Comparison of ENCODE assay signal across 20 cellular contexts in the genomic region with DNA sequence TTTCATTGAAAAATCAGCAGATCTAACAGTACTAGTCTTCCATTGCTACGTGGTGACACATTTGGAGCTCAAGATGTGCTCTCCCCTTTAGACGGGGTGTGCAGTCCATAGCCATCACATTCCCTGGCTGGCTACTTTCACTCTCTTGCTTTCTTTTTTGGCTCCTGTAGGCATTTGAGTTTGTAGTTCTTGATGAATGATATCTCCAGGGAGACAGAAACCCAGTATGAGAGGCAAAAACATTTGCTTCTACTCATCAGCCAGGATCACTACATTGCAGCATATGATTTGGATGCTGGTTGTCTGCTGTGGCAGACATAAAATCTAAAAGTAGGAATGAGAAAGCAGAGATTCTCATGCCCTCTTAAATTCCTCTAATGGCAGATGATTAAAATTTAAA.
"Had no signal": no experiment of that assay in that cellular context is flagged by ENCODE, and none has a peak within 500 bp of the region (broad histone marks: within the 10 kb centered on the region; RNA-seq: fewer than 3 reads in every experiment).

No MANE protein-coding gene starts in this region.

- H3K27ac ChIP-seq: coronary artery, pancreas, right lobe of liver, thoracic aorta, upper lobe of left lung had no signal

- H3K4me3 ChIP-seq: coronary artery, lung, pancreas, right lobe of liver, smooth muscle cell, thoracic aorta, upper lobe of left lung had no signal

- ATAC-seq: activated CD4-positive, CD25-positive, alpha-beta regulatory T cell treated with anti-CD3 and anti-CD28 coated beads, Interleukin-2, amount 50 U/mL, for 24 hours; activated naive CD8-positive, alpha-beta T cell treated with anti-CD3 and anti-CD28 coated beads, Interleukin-2, amount 50 U/mL, for 24 hours; left lobe of liver; pancreas; right lobe of liver had no signal

- H3K36me3 ChIP-seq: pancreas, right lobe of liver, thoracic aorta, upper lobe of left lung had no signal

- H3K4me1 Mint-ChIP-seq: activated naive CD4-positive, alpha-beta T cell treated with anti-CD3 and anti-CD28 coated beads, Interleukin-2, amount 10 ng/mL, durations not matched to agents 7 days and 5 days; activated naive CD8-positive, alpha-beta T cell treated with anti-CD3 and anti-CD28 coated beads, Interleukin-2, amount 50 U/mL, for 24 hours; naive B cell had no signal

- H3K27ac Mint-ChIP-seq: activated naive CD4-positive, alpha-beta T cell treated with anti-CD3 and anti-CD28 coated beads, Interleukin-2, amount 10 ng/mL, durations not matched to agents 7 days and 5 days; activated naive CD8-positive, alpha-beta T cell treated with anti-CD3 and anti-CD28 coated beads, Interleukin-2, amount 50 U/mL, for 24 hours; naive B cell had no signal

- H3K27me3 ChIP-seq: pancreas, right lobe of liver, upper lobe of left lung had no signal

- DNase-seq: activated CD4-positive, alpha-beta T cell treated with anti-CD3 and anti-CD28 coated beads, Interleukin-2, amount 50 U/mL, for 1 hour; activated CD8-positive, alpha-beta memory T cell treated with anti-CD3 and anti-CD28 coated beads, Interleukin-2, amount 50 U/mL, for 4 hours; activated effector memory CD4-positive, alpha-beta T cell treated with Interleukin-2 at 50 U/mL for 16 hours; activated naive CD4-positive, alpha-beta T cell treated with anti-CD3 and anti-CD28 coated beads, Interleukin-2, amount 10 ng/mL, durations not matched to agents 7 days and 5 days; activated naive CD8-positive, alpha-beta T cell treated with anti-CD3 and anti-CD28 coated beads, Interleukin-2, amount 50 U/mL, for 24 hours; activated T-cell treated with anti-CD3 and anti-CD28 coated beads, Interleukin-2, amount 50 U/mL, for 48 hours; aorta; erythroblast; naive B cell; pancreas; right lobe of liver; stimulated activated CD4-positive, alpha-beta T cell treated with anti-CD3 and anti-CD28 coated beads, Interleukin-4, amount 100 ng/mL, for 1 hour; T1000; upper lobe of left lung had no signal

- H3K4me2 ChIP-seq: smooth muscle cell had no signal

- H3K9me3 Mint-ChIP-seq: activated naive CD4-positive, alpha-beta T cell treated with anti-CD3 and anti-CD28 coated beads, Interleukin-2, amount 10 ng/mL, durations not matched to agents 7 days and 5 days; activated naive CD8-positive, alpha-beta T cell treated with anti-CD3 and anti-CD28 coated beads, Interleukin-2, amount 50 U/mL, for 24 hours had no signal

- H3K4me1 ChIP-seq: pancreas, right lobe of liver, upper lobe of left lung had no signal

- H3K4me3 Mint-ChIP-seq: activated naive CD4-positive, alpha-beta T cell treated with anti-CD3 and anti-CD28 coated beads, Interleukin-2, amount 10 ng/mL, durations not matched to agents 7 days and 5 days; activated naive CD8-positive, alpha-beta T cell treated with anti-CD3 and anti-CD28 coated beads, Interleukin-2, amount 50 U/mL, for 24 hours; naive B cell had no signal

- H3K9me3 ChIP-seq: pancreas, right lobe of liver, thoracic aorta, upper lobe of left lung had no signal

- H3K27me3 Mint-ChIP-seq: activated naive CD4-positive, alpha-beta T cell treated with anti-CD3 and anti-CD28 coated beads, Interleukin-2, amount 10 ng/mL, durations not matched to agents 7 days and 5 days; activated naive CD8-positive, alpha-beta T cell treated with anti-CD3 and anti-CD28 coated beads, Interleukin-2, amount 50 U/mL, for 24 hours; naive B cell had no signal

- H3K36me3 Mint-ChIP-seq: activated naive CD4-positive, alpha-beta T cell treated with anti-CD3 and anti-CD28 coated beads, Interleukin-2, amount 10 ng/mL, durations not matched to agents 7 days and 5 days; naive B cell had no signal
